1 cellular context compared by ENCODE assay signal in the genomic region with DNA sequence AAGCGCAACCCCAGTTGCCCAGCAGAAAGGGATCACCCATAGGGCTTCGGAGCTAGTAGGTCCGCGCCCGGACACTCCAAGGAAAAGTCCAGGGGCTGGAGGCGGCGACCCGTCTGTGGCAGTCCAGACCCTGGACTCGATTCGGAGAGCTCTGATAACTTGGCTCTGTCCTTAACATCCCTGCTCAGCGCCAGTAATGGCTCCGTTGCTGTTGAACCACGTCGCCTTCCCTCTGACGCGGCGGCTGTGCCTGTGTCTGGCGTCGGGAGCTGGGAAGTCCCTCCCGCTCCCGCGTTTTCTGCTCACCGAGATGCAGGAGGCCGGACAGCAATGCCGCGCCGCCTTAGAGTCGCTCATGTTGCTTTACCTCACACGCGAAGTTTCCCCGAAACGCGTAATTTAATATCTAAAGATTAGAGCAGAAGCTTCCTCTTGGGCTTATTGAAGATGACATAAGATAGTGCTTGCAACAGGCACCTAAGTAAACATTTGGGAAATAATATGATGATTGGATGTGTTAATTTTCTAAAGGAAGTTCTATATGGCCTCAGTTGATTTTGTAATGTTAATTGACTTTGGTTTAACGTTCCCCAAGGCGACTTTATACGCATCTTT.
TF ChIP-seq lines count a peak whose summit lies in the region.

No MANE protein-coding gene starts in this region.

TF ChIP-seq in GM12878, 131 proteins besides CTCF, POLR2A, EP300 and RAD21 (continued from another document):
- TF ChIP-seq, protein P1, sequence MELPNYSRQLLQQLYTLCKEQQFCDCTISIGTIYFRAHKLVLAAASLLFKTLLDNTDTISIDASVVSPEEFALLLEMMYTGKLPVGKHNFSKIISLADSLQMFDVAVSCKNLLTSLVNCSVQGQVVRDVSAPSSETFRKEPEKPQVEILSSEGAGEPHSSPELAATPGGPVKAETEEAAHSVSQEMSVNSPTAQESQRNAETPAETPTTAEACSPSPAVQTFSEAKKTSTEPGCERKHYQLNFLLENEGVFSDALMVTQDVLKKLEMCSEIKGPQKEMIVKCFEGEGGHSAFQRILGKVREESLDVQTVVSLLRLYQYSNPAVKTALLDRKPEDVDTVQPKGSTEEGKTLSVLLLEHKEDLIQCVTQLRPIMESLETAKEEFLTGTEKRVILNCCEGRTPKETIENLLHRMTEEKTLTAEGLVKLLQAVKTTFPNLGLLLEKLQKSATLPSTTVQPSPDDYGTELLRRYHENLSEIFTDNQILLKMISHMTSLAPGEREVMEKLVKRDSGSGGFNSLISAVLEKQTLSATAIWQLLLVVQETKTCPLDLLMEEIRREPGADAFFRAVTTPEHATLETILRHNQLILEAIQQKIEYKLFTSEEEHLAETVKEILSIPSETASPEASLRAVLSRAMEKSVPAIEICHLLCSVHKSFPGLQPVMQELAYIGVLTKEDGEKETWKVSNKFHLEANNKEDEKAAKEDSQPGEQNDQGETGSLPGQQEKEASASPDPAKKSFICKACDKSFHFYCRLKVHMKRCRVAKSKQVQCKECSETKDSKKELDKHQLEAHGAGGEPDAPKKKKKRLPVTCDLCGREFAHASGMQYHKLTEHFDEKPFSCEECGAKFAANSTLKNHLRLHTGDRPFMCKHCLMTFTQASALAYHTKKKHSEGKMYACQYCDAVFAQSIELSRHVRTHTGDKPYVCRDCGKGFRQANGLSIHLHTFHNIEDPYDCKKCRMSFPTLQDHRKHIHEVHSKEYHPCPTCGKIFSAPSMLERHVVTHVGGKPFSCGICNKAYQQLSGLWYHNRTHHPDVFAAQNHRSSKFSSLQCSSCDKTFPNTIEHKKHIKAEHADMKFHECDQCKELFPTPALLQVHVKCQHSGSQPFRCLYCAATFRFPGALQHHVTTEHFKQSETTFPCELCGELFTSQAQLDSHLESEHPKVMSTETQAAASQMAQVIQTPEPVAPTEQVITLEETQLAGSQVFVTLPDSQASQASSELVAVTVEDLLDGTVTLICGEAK (IDR thresholded peaks at IDR 0.05; ENCODE audit: borderline replicate concordance): 0 out of 2 replicates have a peak, but pooled peaks have one; percentile 17
- TF ChIP-seq ZNF24 (IDR thresholded peaks at IDR 0.05): no peak
- TF ChIP-seq TCF7 (IDR thresholded peaks at IDR 0.05; ENCODE audit: borderline replicate concordance): no peak
- peak; percentile 85 for TF ChIP-seq YY1 (IDR thresholded peaks at IDR 0.05; ENCODE audit: low read depth, low read length)
- TF ChIP-seq POU2F2 (IDR thresholded peaks at IDR 0.05; ENCODE audit: borderline replicate concordance, low read depth, low read length): no peak
- no peak for TF ChIP-seq FOS (IDR thresholded peaks at IDR 0.05; ENCODE audit: borderline replicate concordance, extremely low read depth, insufficient read length)
- TF ChIP-seq ZNF207 (IDR thresholded peaks at IDR 0.05; ENCODE audit: borderline replicate concordance): 0 out of 2 replicates have a peak, but pooled peaks have one; percentile 15
- TF ChIP-seq, protein P2, sequence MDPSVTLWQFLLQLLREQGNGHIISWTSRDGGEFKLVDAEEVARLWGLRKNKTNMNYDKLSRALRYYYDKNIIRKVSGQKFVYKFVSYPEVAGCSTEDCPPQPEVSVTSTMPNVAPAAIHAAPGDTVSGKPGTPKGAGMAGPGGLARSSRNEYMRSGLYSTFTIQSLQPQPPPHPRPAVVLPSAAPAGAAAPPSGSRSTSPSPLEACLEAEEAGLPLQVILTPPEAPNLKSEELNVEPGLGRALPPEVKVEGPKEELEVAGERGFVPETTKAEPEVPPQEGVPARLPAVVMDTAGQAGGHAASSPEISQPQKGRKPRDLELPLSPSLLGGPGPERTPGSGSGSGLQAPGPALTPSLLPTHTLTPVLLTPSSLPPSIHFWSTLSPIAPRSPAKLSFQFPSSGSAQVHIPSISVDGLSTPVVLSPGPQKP (IDR thresholded peaks at IDR 0.05; ENCODE audit: low read depth, low read length): no peak
- peak; percentile 95 for TF ChIP-seq CREM (IDR thresholded peaks at IDR 0.05; ENCODE audit: low read depth)
- TF ChIP-seq POLR2AphosphoS5 (IDR thresholded peaks at IDR 0.05; ENCODE audit: low read length): peak; percentile 52; the same call in 1 of the 2 replicates
- TF ChIP-seq FOXM1 (IDR thresholded peaks at IDR 0.05; ENCODE audit: low read depth, low read length): no peak
- TF ChIP-seq, protein P3, sequence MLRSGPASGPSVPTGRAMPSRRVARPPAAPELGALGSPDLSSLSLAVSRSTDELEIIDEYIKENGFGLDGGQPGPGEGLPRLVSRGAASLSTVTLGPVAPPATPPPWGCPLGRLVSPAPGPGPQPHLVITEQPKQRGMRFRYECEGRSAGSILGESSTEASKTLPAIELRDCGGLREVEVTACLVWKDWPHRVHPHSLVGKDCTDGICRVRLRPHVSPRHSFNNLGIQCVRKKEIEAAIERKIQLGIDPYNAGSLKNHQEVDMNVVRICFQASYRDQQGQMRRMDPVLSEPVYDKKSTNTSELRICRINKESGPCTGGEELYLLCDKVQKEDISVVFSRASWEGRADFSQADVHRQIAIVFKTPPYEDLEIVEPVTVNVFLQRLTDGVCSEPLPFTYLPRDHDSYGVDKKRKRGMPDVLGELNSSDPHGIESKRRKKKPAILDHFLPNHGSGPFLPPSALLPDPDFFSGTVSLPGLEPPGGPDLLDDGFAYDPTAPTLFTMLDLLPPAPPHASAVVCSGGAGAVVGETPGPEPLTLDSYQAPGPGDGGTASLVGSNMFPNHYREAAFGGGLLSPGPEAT (IDR thresholded peaks at IDR 0.05; ENCODE audit: low read depth): 0 out of 2 replicates have a peak, but pooled peaks have one; percentile 24
- TF ChIP-seq LARP7 (IDR thresholded peaks at IDR 0.05): 0 out of 2 replicates have a peak, but pooled peaks have one; percentile 7
- TF ChIP-seq SP1 (IDR thresholded peaks at IDR 0.05; ENCODE audit: low read depth, low read length): no peak
- no peak for TF ChIP-seq NFIC (IDR thresholded peaks at IDR 0.05; ENCODE audit: low read depth, low read length)
TF ChIP-seq in GM12878: peak in this region for 13.
